12 cellular contexts compared by ENCODE assay signal in the genomic region with DNA sequence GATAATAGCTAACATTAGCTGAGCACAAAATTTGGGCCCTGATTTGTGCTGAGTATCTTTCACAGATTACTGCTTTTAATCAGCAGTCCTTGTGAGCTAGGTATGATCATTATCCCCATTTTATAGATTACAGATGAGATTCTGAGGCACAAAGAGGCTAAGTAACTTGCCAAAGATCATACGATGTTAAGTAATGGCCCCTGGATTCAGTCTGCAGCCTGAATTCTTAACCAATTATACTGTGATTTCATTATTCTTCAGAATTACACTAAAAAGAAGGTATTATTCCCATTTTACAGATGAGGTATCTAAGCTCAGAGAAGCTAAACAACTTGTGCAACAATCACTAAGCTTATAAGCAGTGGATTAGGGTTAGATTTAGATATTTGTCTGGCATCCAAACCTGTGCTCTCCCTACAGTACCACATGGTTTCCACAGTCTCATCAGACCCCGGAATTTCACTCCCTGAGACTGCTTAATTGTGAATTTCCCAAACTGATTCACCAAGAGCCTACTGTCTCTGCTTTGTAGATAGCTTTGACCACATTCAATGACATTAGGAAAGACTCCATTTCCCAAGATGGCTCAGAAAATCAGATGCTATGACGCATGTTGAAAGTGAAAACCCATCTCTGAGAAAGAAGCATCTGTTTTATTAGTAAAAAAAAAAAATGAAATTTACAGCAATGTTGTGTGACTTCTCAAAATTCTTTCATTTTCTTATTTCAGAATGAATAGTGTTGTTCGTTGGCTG.
DNase-seq lines count a peak whose midpoint lies in the region; ATAC-seq and TF ChIP-seq lines count a peak whose summit lies in the region.
"Had no signal": no experiment of that assay in that cellular context is flagged by ENCODE, and none has a peak within 500 bp of the region (broad histone marks: within the 10 kb centered on the region; RNA-seq: fewer than 3 reads in every experiment).

No MANE protein-coding gene starts in this region.

- TF ChIP-seq CTCF in lower leg skin (IDR thresholded peaks at IDR 0.05), result no peak

- no peaks in the 10 kb centered on the region for H3K79me2 ChIP-seq in ACC112 (ENCODE audit: control insufficient read depth, insufficient read depth, low read length, unreplicated experiment)

- H3K27me3 ChIP-seq in ACC112 (ENCODE audit: insufficient read depth, low read length), result no peaks in the 10 kb centered on the region
- H3K27me3 ChIP-seq: SJCRH30 had no signal

- intact Hi-C loops in lower leg skin (cut with DNase I; ENCODE audit: low total_unique reads), result no loop called here

- peak overlapping the region; percentile 46 for H2AFZ ChIP-seq in ACC112 (ENCODE audit: low read length, unreplicated experiment)

- no peaks in the 10 kb centered on the region for H3K36me3 ChIP-seq in ACC112 (ENCODE audit: insufficient read depth, low read length)
- H3K36me3 ChIP-seq: SJCRH30 had no signal

- H3K4me3 ChIP-seq in ACC112 (ENCODE audit: low read depth, low read length) (0 out of 2 replicates have a peak overlapping the region, but pooled peaks have one; percentile 16), lower leg skin (ENCODE audit: low read depth, poor library complexity, severe bottlenecking) (no peak overlapping the region)
- H3K4me3 ChIP-seq: SJCRH30 had no signal

- DNase-seq in fibroblast of gingiva (ENCODE audit: low read depth) (peak; percentile 41), A172 (ENCODE audit: low spot score) (no peak), epidermal melanocyte (ENCODE audit: insufficient read length, low spot score) (no peak), lower leg skin (ENCODE audit: low spot score in 2 of 2) (no peak)
- DNase-seq: COR-L47, mesendoderm, SJCRH30 had no signal

- H3K27ac ChIP-seq in ACC112 (ENCODE audit: low read depth, low read length), result peak overlapping the region; percentile 26; the same call in 1 of the 2 replicates
- H3K27ac ChIP-seq: SJCRH30 had no signal

- ATAC-seq in GM18909 (IDR thresholded peaks at IDR 0.05; ENCODE audit: poor library complexity, unreplicated experiment) (peak; percentile 49), HG03066 (IDR thresholded peaks at IDR 0.05; ENCODE audit: low read depth, unreplicated experiment) (peak; percentile 38), GM19455 (IDR thresholded peaks at IDR 0.05; ENCODE audit: unreplicated experiment) (no peak)
- ATAC-seq: HCT116 had no signal

- no peak for TF ChIP-seq POLR2A in lower leg skin (IDR thresholded peaks at IDR 0.05)

- peaks cover 37% of the 10 kb centered on the region for H3K4me1 ChIP-seq in ACC112 (ENCODE audit: control insufficient read depth, insufficient read depth, low read length, unreplicated experiment)

- WGBS in lower leg skin, 2 donors, result 61 to 65% methylated on average over 4 of the region's 4 CpGs
